Comparison of ENCODE assay signal across 13 cellular contexts in the genomic region with DNA sequence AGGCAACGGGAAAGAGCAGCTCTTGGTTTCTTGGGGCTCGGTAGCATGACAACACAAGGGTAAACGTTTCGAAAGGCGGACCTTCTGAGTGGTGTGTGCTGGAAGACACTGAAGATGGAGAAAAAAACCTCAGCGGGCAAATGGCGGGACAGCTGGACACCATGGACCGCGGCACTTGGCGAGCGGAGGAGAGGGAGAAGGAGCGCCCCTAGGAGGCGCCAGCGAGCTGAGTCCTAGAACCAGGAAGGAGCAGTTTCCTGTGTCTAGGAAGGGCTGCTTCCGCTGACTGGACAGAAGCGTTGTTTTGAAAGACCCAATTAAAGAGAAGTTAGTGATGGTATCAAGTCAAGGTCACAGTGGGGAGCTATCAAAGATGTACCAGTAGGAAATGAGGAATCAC. TPM values are rescaled to one million over a fixed set of nuclear protein-coding genes. Genes with fewer than 3 reads are reported as not detected.
DNase-seq lines count a peak whose midpoint lies in the region; ATAC-seq and TF ChIP-seq lines count a peak whose summit lies in the region.
"Had no signal": no experiment of that assay in that cellular context is flagged by ENCODE, and none has a peak within 500 bp of the region (broad histone marks: within the 10 kb centered on the region; RNA-seq: fewer than 3 reads in every experiment).

No MANE protein-coding gene starts in this region.

- H3K79me1 ChIP-seq in H9 (ENCODE audit: insufficient read depth, low read depth, low read length, poor library complexity, severe bottlenecking): no peaks in the 10 kb centered on the region

- H3K9me3 Mint-ChIP-seq in H9 (peaks cover 0 to 1% of the 10 kb centered on the region in 2 experiments; a peak in 1 of 5 replicates), WTC11 (no peaks in the 10 kb centered on the region)

- no peaks in the 10 kb centered on the region for H3F3A ChIP-seq in DOHH2 (ENCODE audit: control insufficient read depth, insufficient read depth)

- H2BK20ac ChIP-seq in H9 (ENCODE audit: low read depth, low read length, poor library complexity, severe bottlenecking): no peak overlapping the region

- TF ChIP-seq CTCF in DOHH2 (IDR thresholded peaks at IDR 0.05; ENCODE audit: low read depth, low read length, poor library complexity, severe bottlenecking) (peak; percentile 37), H9 (conservative IDR thresholded peaks at IDR 0.05) (peak; percentile 87), WTC11 (IDR thresholded peaks at IDR 0.05) (peak; percentile 78)

- H3K27ac Mint-ChIP-seq in H9 (no peak overlapping the region; a peak in 1 of 7 replicates), WTC11 (no peak overlapping the region)
- H3K27ac Mint-ChIP-seq: activated naive CD4-positive, alpha-beta T cell treated with anti-CD3 and anti-CD28 coated beads, Interleukin-2, amount 50 U/mL, for 72 hours had no signal

- H3K27me3 ChIP-seq in DOHH2 (ENCODE audit: control insufficient read depth, low read length) (no peaks in the 10 kb centered on the region), H9 (ENCODE audit: insufficient read depth, low read length) (no peaks in the 10 kb centered on the region)

- H4K20me1 ChIP-seq in DOHH2 (ENCODE audit: control insufficient read depth, insufficient read depth, low read depth, low read length): no peaks in the 10 kb centered on the region
- no peaks in the 10 kb centered on the region for H4K20me1 ChIP-seq in H9 (ENCODE audit: control insufficient read depth, insufficient read depth, insufficient read length)

- H2BK120ac ChIP-seq in H9 (ENCODE audit: low read depth, low read length, poor library complexity, severe bottlenecking): no peak overlapping the region

- H2BK12ac ChIP-seq in H9 (ENCODE audit: insufficient read length, low read depth, low read length): no peak overlapping the region

- H3K36me3 ChIP-seq in DOHH2 (ENCODE audit: control insufficient read depth, low read length): no peaks in the 10 kb centered on the region
- H3K36me3 ChIP-seq: HAP-1 had no signal

- WGBS in H9 (ENCODE audit: extremely low coverage, insufficient read length, low lambda C conversion rate): no CpG with 5 or more reads among the region's 16 CpGs

- H3K27ac ChIP-seq in DOHH2 (ENCODE audit: low read depth, low read length): no peak overlapping the region
- no peak overlapping the region for H3K27ac ChIP-seq in H9 (ENCODE audit: insufficient read length, low read depth, low read length)

- no peak overlapping the region for H3K14ac ChIP-seq in H9 (ENCODE audit: insufficient read depth, low read length)

- H3K79me2 ChIP-seq in DOHH2 (ENCODE audit: control insufficient read depth, low read length) (no peaks in the 10 kb centered on the region), H9 (ENCODE audit: insufficient read depth, low read length) (no peaks in the 10 kb centered on the region)

- H3K27me3 Mint-ChIP-seq in H9 (ENCODE audit: low read depth) (peaks cover 4% of the 10 kb centered on the region), WTC11 (ENCODE audit: low read depth) (no peaks in the 10 kb centered on the region; the same call in 1 of the 2 replicates)

- no peak overlapping the region for H3K4me3 ChIP-seq in DOHH2 (ENCODE audit: low read length)
- H3K4me3 ChIP-seq: GM12878, HAP-1 had no signal

- H4K8ac ChIP-seq in H9 (replicated peaks; ENCODE audit: insufficient read length, low read depth, low read length): no peak overlapping the region

- H3K23ac ChIP-seq in H9 (ENCODE audit: insufficient read length, low read depth, low read length): no peak overlapping the region

- H3K4me3 Mint-ChIP-seq in H9 (no peak overlapping the region), WTC11 (no peak overlapping the region)

- CTCF ChIA-PET in WTC11 (lab: Charles Lee): interaction anchor here (0.6 to 2.4 kb wide), 57 partner anchors 8 to 630 kb away, joined by 3 to 33 read pairs (median 4); no protein-coding TSS in a partner anchor

- DNase-seq in H9: peak; percentile 80
- peak; percentile 86 for DNase-seq in WTC11 (ENCODE audit: low spot score)
- peak; percentile 55 for DNase-seq in left kidney (ENCODE audit: low read depth, low spot score)
- DNase-seq: IMR-90, NCI-H1930, retina had no signal

- peak; percentile 69 for ATAC-seq in WTC11
- ATAC-seq in HG03097 (IDR thresholded peaks at IDR 0.05; ENCODE audit: low FRiP score, unreplicated experiment): no peak
- ATAC-seq in GM21360 (IDR thresholded peaks at IDR 0.05; ENCODE audit: unreplicated experiment): no peak
- no peak for ATAC-seq in HG02970 (IDR thresholded peaks at IDR 0.05; ENCODE audit: low FRiP score, unreplicated experiment)
- ATAC-seq: activated naive CD4-positive, alpha-beta T cell treated with anti-CD3 and anti-CD28 coated beads, Interleukin-2, amount 50 U/mL, for 72 hours; GM12878 had no signal

- H3K4me1 Mint-ChIP-seq in H9 (peaks cover 18 to 20% of the 10 kb centered on the region in 2 experiments), WTC11 (peaks cover 31% of the 10 kb centered on the region)

- H3K56ac ChIP-seq in H9 (ENCODE audit: insufficient read length, low read depth, low read length): no peak overlapping the region

- H2BK5ac ChIP-seq in H9 (ENCODE audit: insufficient read length, low read length): no peak overlapping the region

- H3K36me3 Mint-ChIP-seq in H9 (ENCODE audit: insufficient read depth in 1 of 3, low read depth in 3 of 3): peaks cover 0 to 2% (median 0%) of the 10 kb centered on the region in 3 experiments; a peak in 1 of 7 replicates
- no peaks in the 10 kb centered on the region for H3K36me3 Mint-ChIP-seq in WTC11

- H3K4me2 ChIP-seq in DOHH2 (ENCODE audit: low read length): no peak overlapping the region
- no peak overlapping the region for H3K4me2 ChIP-seq in H9 (ENCODE audit: insufficient read depth, insufficient read length, low read length)

- peak overlapping the region; percentile 90 for H2AFZ ChIP-seq in H9 (ENCODE audit: low read length)

- H2AK5ac ChIP-seq in H9 (ENCODE audit: insufficient read length, low read length): no peak overlapping the region

- no peak overlapping the region for H2BK15ac ChIP-seq in H9 (ENCODE audit: low read depth, low read length)

- no peak overlapping the region for H4K5ac ChIP-seq in H9 (ENCODE audit: insufficient read length, low read depth, low read length)

- H3K18ac ChIP-seq in H9 (ENCODE audit: insufficient read length, low read depth, low read length): no peak overlapping the region

- no peak overlapping the region for H3T11ph ChIP-seq in H9 (ENCODE audit: low read length)

- no peaks in the 10 kb centered on the region for H3K9me2 ChIP-seq in DOHH2 (replicated peaks; ENCODE audit: control insufficient read depth, low read length)

- no peaks in the 10 kb centered on the region for H3K23me2 ChIP-seq in H9 (ENCODE audit: insufficient read length, low read depth, low read length, poor library complexity, severe bottlenecking)

- no peak overlapping the region for H3K4ac ChIP-seq in H9 (ENCODE audit: low read depth, low read length)

- H3K9me3 ChIP-seq in DOHH2 (ENCODE audit: control insufficient read depth, insufficient read depth, low read length): no peaks in the 10 kb centered on the region
- no peaks in the 10 kb centered on the region for H3K9me3 ChIP-seq in H9 (ENCODE audit: control insufficient read depth, low read depth, low read length)
- H3K9me3 ChIP-seq: HAP-1 had no signal

- H4K91ac ChIP-seq in H9 (ENCODE audit: insufficient read length, low read depth, low read length): no peak overlapping the region

- H3K4me1 ChIP-seq in DOHH2 (ENCODE audit: control insufficient read depth, low read length): no peaks in the 10 kb centered on the region
- H3K4me1 ChIP-seq in H9 (ENCODE audit: insufficient read depth, low read length): no peaks in the 10 kb centered on the region
- H3K4me1 ChIP-seq: HAP-1 had no signal

- no peak overlapping the region for H3K9ac ChIP-seq in H9 (ENCODE audit: extremely low read depth, insufficient read length, low read length)

- POLR2A ChIA-PET in WTC11 (lab: Charles Lee): interaction anchor here (0.7 to 0.8 kb wide), 2 partner anchors 13 to 39 kb away, joined by 3 to 5 read pairs; no protein-coding TSS in a partner anchor

TF ChIP-seq in WTC11, 78 proteins besides CTCF, POLR2A, EP300 and RAD21 (continues in another document):
- no peak for TF ChIP-seq RELA (CRISPR knock-in tag; IDR thresholded peaks at IDR 0.05; ENCODE audit: borderline replicate concordance)
- TF ChIP-seq, protein P1, sequence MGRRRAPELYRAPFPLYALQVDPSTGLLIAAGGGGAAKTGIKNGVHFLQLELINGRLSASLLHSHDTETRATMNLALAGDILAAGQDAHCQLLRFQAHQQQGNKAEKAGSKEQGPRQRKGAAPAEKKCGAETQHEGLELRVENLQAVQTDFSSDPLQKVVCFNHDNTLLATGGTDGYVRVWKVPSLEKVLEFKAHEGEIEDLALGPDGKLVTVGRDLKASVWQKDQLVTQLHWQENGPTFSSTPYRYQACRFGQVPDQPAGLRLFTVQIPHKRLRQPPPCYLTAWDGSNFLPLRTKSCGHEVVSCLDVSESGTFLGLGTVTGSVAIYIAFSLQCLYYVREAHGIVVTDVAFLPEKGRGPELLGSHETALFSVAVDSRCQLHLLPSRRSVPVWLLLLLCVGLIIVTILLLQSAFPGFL (CRISPR knock-in tag; IDR thresholded peaks at IDR 0.05; ENCODE audit: borderline replicate concordance): no peak
- TF ChIP-seq, protein P2, sequence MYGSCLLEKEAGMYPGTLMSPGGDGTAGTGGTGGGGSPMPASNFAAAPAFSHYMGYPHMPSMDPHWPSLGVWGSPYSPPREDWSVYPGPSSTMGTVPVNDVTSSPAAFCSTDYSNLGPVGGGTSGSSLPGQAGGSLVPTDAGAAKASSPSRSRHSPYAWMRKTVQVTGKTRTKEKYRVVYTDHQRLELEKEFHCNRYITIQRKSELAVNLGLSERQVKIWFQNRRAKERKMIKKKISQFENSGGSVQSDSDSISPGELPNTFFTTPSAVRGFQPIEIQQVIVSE (CRISPR knock-in tag; IDR thresholded peaks at IDR 0.05; ENCODE audit: borderline replicate concordance): no peak
- TF ChIP-seq, protein P3, sequence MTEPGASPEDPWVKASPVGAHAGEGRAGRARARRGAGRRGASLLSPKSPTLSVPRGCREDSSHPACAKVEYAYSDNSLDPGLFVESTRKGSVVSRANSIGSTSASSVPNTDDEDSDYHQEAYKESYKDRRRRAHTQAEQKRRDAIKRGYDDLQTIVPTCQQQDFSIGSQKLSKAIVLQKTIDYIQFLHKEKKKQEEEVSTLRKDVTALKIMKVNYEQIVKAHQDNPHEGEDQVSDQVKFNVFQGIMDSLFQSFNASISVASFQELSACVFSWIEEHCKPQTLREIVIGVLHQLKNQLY (CRISPR knock-in tag; IDR thresholded peaks at IDR 0.05): no peak
- TF ChIP-seq TEAD4 (CRISPR knock-in tag; IDR thresholded peaks at IDR 0.05): no peak
- TF ChIP-seq NR1H2 (CRISPR knock-in tag; IDR thresholded peaks at IDR 0.05): no peak
- TF ChIP-seq HMGA2 (CRISPR knock-in tag; IDR thresholded peaks at IDR 0.05): no peak
- no peak for TF ChIP-seq FOXK1 (CRISPR knock-in tag; IDR thresholded peaks at IDR 0.05)
- no peak for TF ChIP-seq ZNF219 (CRISPR knock-in tag; IDR thresholded peaks at IDR 0.05; ENCODE audit: borderline replicate concordance)

RNA-seq across cellular contexts. Expression of a gene that starts 44.0 kb away (rescaled TPM):
- total RNA-seq in H9 (2021): 0.46 and 0.94 TPM in 2 replicates
- 1.5 to 1.8 TPM (median 1.7 TPM) in 3 replicates for total RNA-seq in WTC11 (2021)
- total RNA-seq: activated naive CD4-positive, alpha-beta T cell treated with anti-CD3 and anti-CD28 coated beads, Interleukin-2, amount 50 U/mL, for 72 hours; GM12878 had no signal

Comparison
In these comparisons a context has a peak if more than half of its experiments do, and no peak if none do; other contexts are left out.
1. CTCF ChIP-seq: peak in every context shown above with its lines; median percentile 87 in H9; 78 in WTC11; 37 in DOHH2.